Comparison of ENCODE assay signal across 10 cellular contexts in genomic region chr9:91978739-91979414, GRCh38. TPM values are rescaled to one million over a fixed set of nuclear protein-coding genes. Genes with fewer than 3 reads are reported as not detected.
DNase-seq lines count a peak whose midpoint lies in the region; ATAC-seq and TF ChIP-seq lines count a peak whose summit lies in the region.
"Had no signal": no experiment of that assay in that cellular context is flagged by ENCODE, and none has a peak within 500 bp of the region (broad histone marks: within the 10 kb centered on the region; RNA-seq: fewer than 3 reads in every experiment).

No MANE protein-coding gene starts in this region.

- H3K27ac Mint-ChIP-seq in T-cell = no peak overlapping the region
- H3K27ac Mint-ChIP-seq: activated B cell treated with CpG ODN at 0.5 μM for 24 hours, B cell had no signal

- intact Hi-C loops in sigmoid colon (cut with DNase I) = no loop called here

- no peaks in the 10 kb centered on the region for H3K36me3 Mint-ChIP-seq in T-cell

- H3K36me3 ChIP-seq in rectal smooth muscle tissue (ENCODE audit: control insufficient read depth, insufficient read depth, low read length) (no peaks in the 10 kb centered on the region), sigmoid colon (no peaks in the 10 kb centered on the region)

- POLR2A ChIA-PET in T-cell (lab: Charles Lee) = no interaction called here

- H3K27ac ChIP-seq in rectal smooth muscle tissue (ENCODE audit: low read depth, low read length) (peak overlapping the region; percentile 21), sigmoid colon (peak overlapping the region in 1 of 4 donors; percentile 45)

- H3K27me3 Mint-ChIP-seq in T-cell = peaks cover 3 to 20% of the 10 kb centered on the region in 2 donors

- no peak overlapping the region for H3K9ac ChIP-seq in rectal smooth muscle tissue (ENCODE audit: low read length)

- TF ChIP-seq POLR2A in sigmoid colon (IDR thresholded peaks at IDR 0.05) = no peak

- H3K4me3 ChIP-seq in epithelial cell of esophagus (ENCODE audit: low read length) = no peak overlapping the region
- no peak overlapping the region for H3K4me3 ChIP-seq in rectal smooth muscle tissue (ENCODE audit: low read length)
- H3K4me3 ChIP-seq in sigmoid colon = no peak overlapping the region

- no peak overlapping the region for H3K4me3 Mint-ChIP-seq in T-cell
- H3K4me3 Mint-ChIP-seq: activated B cell treated with CpG ODN at 0.5 μM for 24 hours, B cell had no signal

- no peaks in the 10 kb centered on the region for H3K4me1 Mint-ChIP-seq in T-cell
- H3K4me1 Mint-ChIP-seq: activated B cell treated with CpG ODN at 0.5 μM for 24 hours, B cell had no signal

- peaks cover 0 to 9% (median 5%) of the 10 kb centered on the region in 3 donors for H3K9me3 Mint-ChIP-seq in T-cell

- no peak for TF ChIP-seq EP300 in sigmoid colon (IDR thresholded peaks at IDR 0.05)

- DNase-seq in NCI-H1417 (lab: John Stamatoyannopoulos, UW) (peak in 2 of 3 experiments; percentile 14 to 57), NCI-H1417 treated with DMSO at 0.1 percent for 48 hours (lab: John Stamatoyannopoulos, UW) (no peak), NCI-H526 treated with DMSO at 0.1 percent for 48 hours (lab: John Stamatoyannopoulos, UW) (peak; percentile 13), epithelial cell of esophagus (ENCODE audit: low read depth) (peak; percentile 53), sigmoid colon (no peak), T-cell (no peak)
- no peak for DNase-seq in activated CD4-positive, alpha-beta T cell treated with anti-CD3 and anti-CD28 coated beads, Interleukin-2, amount 50 U/mL, for 1 hour
- DNase-seq: activated B cell treated with CpG ODN at 0.5 μM for 24 hours had no signal

- no peaks in the 10 kb centered on the region for H3K4me1 ChIP-seq in rectal smooth muscle tissue (ENCODE audit: control insufficient read depth, insufficient read depth, low read length)
- peaks cover 0 to 10% (median 9%) of the 10 kb centered on the region in 4 donors for H3K4me1 ChIP-seq in sigmoid colon

- TF ChIP-seq CTCF in epithelial cell of esophagus (IDR thresholded peaks at IDR 0.05; ENCODE audit: insufficient read depth, low read depth, low read length, missing control alignments) (peak; percentile 31), sigmoid colon (IDR thresholded peaks at IDR 0.05) (no peak)

- H3K27me3 ChIP-seq in rectal smooth muscle tissue (ENCODE audit: control insufficient read depth, insufficient read depth, low read length) (no peaks in the 10 kb centered on the region), sigmoid colon (no peaks in the 10 kb centered on the region)

- CTCF ChIA-PET in T-cell (lab: Charles Lee) = no interaction called here

- peaks cover 0 to 8% (median 0%) of the 10 kb centered on the region in 4 donors for H3K9me3 ChIP-seq in sigmoid colon

- 65 to 68% methylated on average over 6 of the region's 6 CpGs for WGBS in sigmoid colon, 2 donors

- no peak for ATAC-seq in T-cell (replicated peaks in 1 of 4)

RNA-seq across cellular contexts. Expression of gene ROR2, which starts 28.8 kb away (rescaled TPM):
- total RNA-seq in sigmoid colon (10 to 100 TPM; 51.4 to 81.7 (median 59.8) TPM), T-cell (under 1 TPM in 4 of 5 donors, not detected in 1; 0.07 to 0.28 (median 0.15) TPM)
- 1 to 10 TPM in 2 of 3 donors, under 1 TPM in 1; 0.46 to 7.6 (median 1.2) TPM for polyA plus RNA-seq in sigmoid colon
- total RNA-seq: activated B cell treated with CpG ODN at 0.5 μM for 24 hours had no signal

Comparison
In these comparisons a context has a peak if more than half of its experiments do, and no peak if none do; other contexts are left out.
1. DNase-seq: peak in NCI-H1417 (2 of 3), NCI-H526 treated with DMSO at 0.1 percent for 48 hours (single experiment) and epithelial cell of esophagus (single experiment); none in NCI-H1417 treated with DMSO at 0.1 percent for 48 hours (single experiment), sigmoid colon (single experiment), T-cell (0 of 34) and activated CD4-positive, alpha-beta T cell treated with anti-CD3 and anti-CD28 coated beads, Interleukin-2, amount 50 U/mL, for 1 hour (single experiment).
2. RNA of gene ROR2, which starts 28.8 kb away (total RNA-seq): 51.4 to 81.7 TPM in sigmoid colon; 0.07 to 0.28 TPM in T-cell; every median in the first group is over 10 times any median in the second.